ENCODE assay signal across 22 cellular contexts in genomic region chr16:31697744-31698125, GRCh38.
"Had no signal": no experiment of that assay in that cellular context is flagged by ENCODE, and none has a peak within 500 bp of the region (broad histone marks: within the 10 kb centered on the region; RNA-seq: fewer than 3 reads in every experiment).

No MANE protein-coding gene starts in this region.

- H3K9me3 Mint-ChIP-seq: immature natural killer cell, mesothelial cell of epicardium had no signal

- H3K36me3 ChIP-seq: gastroesophageal sphincter, left lung, lower lobe of right lung had no signal

- H3K27ac ChIP-seq: coronary artery, dorsolateral prefrontal cortex, esophagus muscularis mucosa, foreskin keratinocyte, gastroesophageal sphincter, heart left ventricle, hepatocyte, left lung, lower lobe of right lung had no signal

- H3K36me3 Mint-ChIP-seq: mesothelial cell of epicardium had no signal

- DNase-seq: dermis blood vessel endothelial cell; dorsolateral prefrontal cortex; effector CD4-positive, alpha-beta T cell; effector memory CD4-positive, alpha-beta T cell; foreskin keratinocyte; heart left ventricle; immature natural killer cell; left cardiac atrium; left ventricle myocardium superior; lower lobe of right lung; mesenchymal stem cell; mucosa of descending colon had no signal

- H2AFZ ChIP-seq: hepatocyte had no signal

- FAIRE-seq: colon, endothelial cell of umbilical vein, frontal cortex, keratinocyte had no signal

- H3K27me3 ChIP-seq: dorsolateral prefrontal cortex, esophagus muscularis mucosa, foreskin keratinocyte, hepatocyte had no signal

- H3K4me3 ChIP-seq: coronary artery, dorsolateral prefrontal cortex, esophagus muscularis mucosa, gastroesophageal sphincter, heart left ventricle, hepatocyte, left lung, lower lobe of right lung, mucosa of descending colon had no signal

- H3K9me3 ChIP-seq: esophagus muscularis mucosa, gastroesophageal sphincter, heart left ventricle, left lung, lower lobe of right lung, mucosa of descending colon had no signal

- H3K4me3 Mint-ChIP-seq: immature natural killer cell, mesothelial cell of epicardium had no signal

- H3K27ac Mint-ChIP-seq: mesothelial cell of epicardium had no signal

- H3K4me1 ChIP-seq: foreskin keratinocyte had no signal

- ATAC-seq: foreskin keratinocyte, gastroesophageal sphincter, heart left ventricle, left cardiac atrium, left lung, left ventricle myocardium superior, lower lobe of right lung, mucosa of descending colon had no signal

- H3K4me2 ChIP-seq: hepatocyte had no signal
